ENCODE assay signal across 13 cellular contexts in the genomic region with DNA sequence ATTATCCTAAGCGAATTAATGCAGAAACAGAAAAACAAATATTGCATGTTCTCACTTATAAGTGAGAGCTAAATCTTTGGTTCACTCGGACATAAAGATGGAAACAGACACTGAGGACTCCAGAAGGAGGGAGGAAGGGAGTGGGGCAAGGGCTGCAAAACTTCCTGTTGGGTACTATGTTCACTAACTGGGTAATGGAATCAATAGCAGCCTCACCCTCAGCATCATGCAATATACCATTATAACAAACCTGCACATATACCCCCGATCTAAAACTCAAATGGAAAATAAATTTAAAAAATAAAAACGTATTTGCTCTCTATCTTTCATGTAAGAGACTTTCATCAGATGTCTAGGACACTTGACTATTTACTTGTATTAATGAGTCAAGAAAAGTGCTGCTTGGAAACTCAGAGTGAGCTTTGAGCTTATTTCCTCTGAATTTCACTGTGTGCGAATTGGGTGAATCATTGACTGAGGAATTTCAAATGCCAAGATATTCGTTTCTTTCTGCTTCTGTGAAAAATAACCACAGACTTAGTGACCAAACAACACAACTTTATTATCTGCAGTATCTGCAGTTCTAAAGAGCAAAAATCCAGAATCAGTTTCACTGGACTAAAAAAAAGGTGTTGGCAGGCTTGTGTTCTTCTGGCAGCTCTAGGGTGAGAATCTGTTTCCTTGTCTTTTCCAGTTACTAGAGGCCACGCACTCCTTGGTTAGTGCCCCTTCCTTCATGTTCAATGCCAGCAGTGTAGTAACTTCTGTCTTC. TPM values are rescaled to one million over a fixed set of nuclear protein-coding genes. Genes with fewer than 3 reads are reported as not detected.
DNase-seq lines count a peak whose midpoint lies in the region; ATAC-seq, FAIRE-seq and TF ChIP-seq lines count a peak whose summit lies in the region.
"Had no signal": no experiment of that assay in that cellular context is flagged by ENCODE, and none has a peak within 500 bp of the region (broad histone marks: within the 10 kb centered on the region; RNA-seq: fewer than 3 reads in every experiment).

No MANE protein-coding gene starts in this region.

- peak in 1 of 2 experiments; percentile 68 for DNase-seq in SJSA1 (ENCODE audit: low read depth in 1 of 2, low spot score in 2 of 2)
- DNase-seq in foreskin keratinocyte: peak in 1 of 2 donors; percentile 67
- DNase-seq in sciatic nerve (ENCODE audit: low spot score): no peak
- DNase-seq in KG1 (lab: John Stamatoyannopoulos, UW): no peak
- no peak for DNase-seq in NCI-H2196 treated with DMSO at 0.1 percent for 48 hours (lab: John Stamatoyannopoulos, UW; ENCODE audit: unreplicated experiment)
- DNase-seq in NCI-H69 (lab: John Stamatoyannopoulos, UW): no peak
- DNase-seq: DMS79 treated with DMSO at 0.1 percent for 48 hours, dorsolateral prefrontal cortex, H9, NCI-H1436 treated with DMSO at 0.1 percent for 48 hours, WERI-Rb-1 had no signal

- FAIRE-seq in G401.6 (lab: Jason Lieb, UNC): peak; percentile 91

- H3K27ac ChIP-seq in SJSA1 (peak overlapping the region; percentile 90), foreskin keratinocyte (no peak overlapping the region)
- H3K27ac ChIP-seq: dorsolateral prefrontal cortex, WERI-Rb-1 had no signal

- H3K36me3 ChIP-seq in SJSA1: no peaks in the 10 kb centered on the region
- H3K36me3 ChIP-seq: WERI-Rb-1 had no signal

- H3K9me3 ChIP-seq in SJSA1 (replicated peaks): no peaks in the 10 kb centered on the region

- no peaks in the 10 kb centered on the region for H3K27me3 ChIP-seq in SJSA1 (replicated peaks)
- H3K27me3 ChIP-seq in foreskin keratinocyte: no peaks in the 10 kb centered on the region

- H3K4me3 ChIP-seq in SJSA1: no peak overlapping the region
- H3K4me3 ChIP-seq: dorsolateral prefrontal cortex had no signal

- intact Hi-C loops in sciatic nerve (cut with DNase I): no loop called here

- H3K4me1 ChIP-seq in SJSA1 (replicated peaks) (peaks cover 30% of the 10 kb centered on the region), foreskin keratinocyte (peaks cover 6% of the 10 kb centered on the region)

- TF ChIP-seq CTCF in foreskin keratinocyte (conservative IDR thresholded peaks at IDR 0.05): no peak

- ATAC-seq in foreskin keratinocyte (peak; percentile 63), sciatic nerve (peak; percentile 64), GM19035 (IDR thresholded peaks at IDR 0.05; ENCODE audit: unreplicated experiment) (no peak)

RNA-seq across cellular contexts. Expression of a gene that starts 18.4 kb away (rescaled TPM):
- 2.4 and 10.4 TPM in 2 replicates for total RNA-seq in SJSA1 (2014; rRNA removed; shearing (Covaris generic))
- total RNA-seq in foreskin keratinocyte (not detected in 2 replicates), sciatic nerve (11.8 TPM)
- not detected in 2 replicates for polyA plus RNA-seq in foreskin keratinocyte
